ENCODE assay signal across 15 cellular contexts in genomic region chr10:121655254-121656142, GRCh38. TPM values are rescaled to one million over a fixed set of nuclear protein-coding genes. Genes with fewer than 3 reads are reported as not detected.
"Had no signal": no experiment of that assay in that cellular context is flagged by ENCODE, and none has a peak within 500 bp of the region (broad histone marks: within the 10 kb centered on the region; RNA-seq: fewer than 3 reads in every experiment).

No MANE protein-coding gene starts in this region.

- DNase-seq: activated CD4-positive, CD25-positive, alpha-beta regulatory T cell treated with anti-CD3 and anti-CD28 coated beads, Interleukin-2, amount 50 U/mL, for 72 hours; activated naive CD4-positive, alpha-beta T cell treated with Interleukin-2 at 50 U/mL for 16 hours; activated T-cell treated with anti-CD3 and anti-CD28 coated beads for 4 hours; dermis blood vessel endothelial cell; erythroblast; naive B cell; stimulated activated CD4-positive, alpha-beta T cell treated with anti-CD3 and anti-CD28 coated beads, Interleukin-2, amount 100 ng/mL, for 48 hours; T-helper 1 cell; T1000; thyroid gland had no signal

- FAIRE-seq: bronchial epithelial cell, islet of Langerhans, urothelium cell line had no signal

- ATAC-seq: stimulated activated memory B cell treated with anti-CD40 and anti-IgM and Interleukin-4, amounts not matched to agents 10 μg/mL and 1 μg/mL and 100 μg/mL, for 72 hours had no signal

RNA-seq across cellular contexts. Expression of gene FGFR2, which starts 57.3 kb away (rescaled TPM):
- total RNA-seq: activated CD8-positive, alpha-beta memory T cell treated with anti-CD3 and anti-CD28 coated beads for 36 hours had no signal
